Comparison of ENCODE assay signal across 23 cellular contexts in genomic region chr11:88799749-88800500, GRCh38.
"Had no signal": no experiment of that assay in that cellular context is flagged by ENCODE, and none has a peak within 500 bp of the region (broad histone marks: within the 10 kb centered on the region; RNA-seq: fewer than 3 reads in every experiment).

No MANE protein-coding gene starts in this region.

- H3K27me3 Mint-ChIP-seq: activated naive CD8-positive, alpha-beta T cell treated with anti-CD3 and anti-CD28 coated beads, Interleukin-2, amount 50 U/mL, for 24 hours; naive thymus-derived CD4-positive, alpha-beta T cell had no signal

- H3K4me1 ChIP-seq: colonic mucosa, gastrocnemius medialis, parathyroid adenoma, right atrium auricular region, suprapubic skin had no signal

- H3K36me3 ChIP-seq: cardiac muscle cell, colonic mucosa, gastrocnemius medialis, neutrophil, right atrium auricular region, suprapubic skin had no signal

- H3K4me3 Mint-ChIP-seq: activated naive CD8-positive, alpha-beta T cell treated with anti-CD3 and anti-CD28 coated beads, Interleukin-2, amount 50 U/mL, for 24 hours; naive thymus-derived CD4-positive, alpha-beta T cell had no signal

- H3K4me3 ChIP-seq: cardiac muscle cell, colonic mucosa, gastrocnemius medialis, mucosa of descending colon, right atrium auricular region, suprapubic skin had no signal

- DNase-seq: activated CD4-positive, alpha-beta T cell treated with anti-CD3 and anti-CD28 coated beads, Interleukin-2, amount 50 U/mL, for 4 hours; activated CD4-positive, CD25-positive, alpha-beta regulatory T cell treated with anti-CD3 and anti-CD28 coated beads, Interleukin-2, amount 50 U/mL, for 72 hours; activated naive CD4-positive, alpha-beta T cell treated with Interleukin-2 at 50 U/mL for 16 hours; activated naive CD8-positive, alpha-beta T cell treated with anti-CD3 and anti-CD28 coated beads, Interleukin-2, amount 50 U/mL, for 24 hours; activated T-cell treated with anti-CD3 and anti-CD28 coated beads for 4 hours; aorta; colonic mucosa; gastrocnemius medialis; mammary epithelial cell; mucosa of descending colon; naive thymus-derived CD4-positive, alpha-beta T cell; small intestine; stimulated activated CD4-positive, alpha-beta T cell treated with anti-CD3 and anti-CD28 coated beads, Interleukin-4, amount 100 ng/mL, for 4 hours; stimulated activated CD8-positive, alpha-beta memory T cell treated with anti-CD3 and anti-CD28 coated beads, Interleukin-4, amount 100 ng/mL, for 48 hours; stimulated activated naive CD4-positive, alpha-beta T cell treated with Interleukin-2 at 50 U/mL for 16 hours; SW 1271; trophoblast cell had no signal

- H3K36me3 Mint-ChIP-seq: naive thymus-derived CD4-positive, alpha-beta T cell had no signal

- H3K27ac ChIP-seq: cardiac muscle cell, colonic mucosa, gastrocnemius medialis, neutrophil, parathyroid adenoma, right atrium auricular region, suprapubic skin had no signal

- ATAC-seq: activated naive CD8-positive, alpha-beta T cell treated with anti-CD3 and anti-CD28 coated beads, Interleukin-2, amount 50 U/mL, for 24 hours; esophagus mucosa; gastrocnemius medialis; mucosa of descending colon; naive thymus-derived CD4-positive, alpha-beta T cell had no signal

- H3K9me3 Mint-ChIP-seq: activated naive CD8-positive, alpha-beta T cell treated with anti-CD3 and anti-CD28 coated beads, Interleukin-2, amount 50 U/mL, for 24 hours had no signal

- H3K27me3 ChIP-seq: cardiac muscle cell, colonic mucosa, gastrocnemius medialis, neutrophil, right atrium auricular region, suprapubic skin had no signal

- H3K9me3 ChIP-seq: colonic mucosa, gastrocnemius medialis, mucosa of descending colon, neutrophil, right atrium auricular region, suprapubic skin had no signal

- H3K27ac Mint-ChIP-seq: activated naive CD8-positive, alpha-beta T cell treated with anti-CD3 and anti-CD28 coated beads, Interleukin-2, amount 50 U/mL, for 24 hours had no signal
